ENCODE assay signal across 10 cellular contexts in the genomic region with DNA sequence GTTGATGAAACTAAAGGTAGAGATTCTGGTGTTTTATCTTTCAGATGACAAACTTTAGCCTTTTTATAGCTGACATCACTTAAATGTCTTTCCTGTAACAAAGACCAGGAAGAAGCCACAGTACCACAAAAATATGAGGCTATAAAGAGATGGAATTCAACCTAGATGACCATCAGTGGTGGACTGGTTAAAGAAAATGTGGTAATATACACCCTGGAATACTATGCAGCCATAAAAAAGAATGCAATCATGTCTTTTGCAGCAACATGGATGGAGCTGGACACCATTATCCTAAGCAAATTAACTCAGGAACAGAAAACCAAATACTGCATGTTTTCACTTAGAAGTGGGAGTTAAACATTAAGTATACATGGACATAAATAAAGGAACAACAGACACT. TPM values are rescaled to one million over a fixed set of nuclear protein-coding genes. Genes with fewer than 3 reads are reported as not detected.
"Had no signal": no experiment of that assay in that cellular context is flagged by ENCODE, and none has a peak within 500 bp of the region (broad histone marks: within the 10 kb centered on the region; RNA-seq: fewer than 3 reads in every experiment).

No MANE protein-coding gene starts in this region.

- H3K4me3 Mint-ChIP-seq: H9, HFFc6 had no signal

- FAIRE-seq: H54 had no signal

- H3K27ac Mint-ChIP-seq: H9 had no signal

- H3K9me3 Mint-ChIP-seq: H9, HFFc6 had no signal

- H3K9ac ChIP-seq: GM23248, KMS-11 had no signal

- H3K27ac ChIP-seq: GM23248, KMS-11 had no signal

- H3K4me2 ChIP-seq: KMS-11 had no signal

- DNase-seq: GOT3, H9, HCEC 1CT, HFFc6, Karpas-422, KBM-7 had no signal

- H3K4me3 ChIP-seq: GM23248 had no signal

RNA-seq across cellular contexts. Expression of a gene that starts 44.9 kb away (rescaled TPM):
- total RNA-seq: HT1080 had no signal
